ENCODE assay signal across 8 cellular contexts in the genomic region with DNA sequence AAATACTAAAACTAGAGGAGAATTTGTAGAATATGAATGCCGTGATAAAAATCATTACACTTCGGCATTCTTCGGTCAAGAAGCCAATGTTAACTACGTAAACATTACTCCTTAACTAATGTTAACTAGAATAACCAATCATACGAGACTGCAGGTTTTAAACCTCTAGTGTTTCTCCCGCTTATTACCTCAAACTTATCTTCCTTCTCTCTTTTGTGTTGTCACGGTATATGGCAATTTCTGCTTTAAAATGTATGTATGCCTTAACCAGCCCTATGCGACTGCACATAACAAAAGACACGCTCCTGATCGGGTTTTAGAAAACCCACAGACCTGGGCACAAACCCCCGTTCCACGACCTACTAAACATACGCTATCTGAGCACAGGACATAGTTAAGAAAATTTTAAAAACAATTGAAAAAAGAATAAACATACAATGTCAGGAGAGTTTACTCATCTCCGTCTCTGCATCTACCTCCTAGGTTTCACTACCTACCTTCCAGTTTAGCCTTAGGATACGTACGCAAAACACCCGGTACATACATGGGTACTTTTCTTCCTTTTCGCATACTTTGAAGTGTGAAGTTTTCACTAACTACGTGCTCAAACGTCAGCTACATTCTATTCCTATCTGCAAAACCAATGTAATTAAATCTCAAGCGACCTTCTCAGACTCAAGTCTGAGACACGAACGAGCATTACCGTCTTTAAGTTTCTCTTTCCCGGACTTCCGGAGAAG. TPM values are rescaled to one million over a fixed set of nuclear protein-coding genes. Genes with fewer than 3 reads are reported as not detected.
DNase-seq lines count a peak whose midpoint lies in the region; ATAC-seq, FAIRE-seq and TF ChIP-seq lines count a peak whose summit lies in the region.

No MANE protein-coding gene starts in this region.

- H3K4me1 ChIP-seq in HUES64 (ENCODE audit: insufficient read depth, low read length) = peaks cover 24% of the 10 kb centered on the region

- H3K27me3 Mint-ChIP-seq in activated CD4-positive, alpha-beta memory T cell treated with anti-CD3 and anti-CD28 coated beads, Interleukin-2, amount 10 ng/mL, durations not matched to agents 7 days and 5 days = peaks cover 3% of the 10 kb centered on the region
- H3K27me3 Mint-ChIP-seq in glutamatergic neuron (ENCODE audit: unreplicated experiment) = peaks cover 8% of the 10 kb centered on the region

- no peaks in the 10 kb centered on the region for H3K27me3 ChIP-seq in HUES64 (ENCODE audit: insufficient read depth, low read length)

- H3K4me3 Mint-ChIP-seq in activated CD4-positive, alpha-beta memory T cell treated with anti-CD3 and anti-CD28 coated beads, Interleukin-2, amount 10 ng/mL, durations not matched to agents 7 days and 5 days = peak overlapping the region; percentile 93
- peak overlapping the region; percentile 96 for H3K4me3 Mint-ChIP-seq in glutamatergic neuron (ENCODE audit: unreplicated experiment)

- no peak for DNase-seq in activated CD4-positive, alpha-beta memory T cell treated with anti-CD3 and anti-CD28 coated beads, Interleukin-2, amount 10 ng/mL, durations not matched to agents 7 days and 5 days
- no peak for DNase-seq in glutamatergic neuron
- DNase-seq in KG1 (lab: John Stamatoyannopoulos, UW) = no peak

- H3K27ac ChIP-seq in HUES64 (ENCODE audit: low read depth, low read length) (peak overlapping the region; percentile 91), skin epidermis (peak overlapping the region; percentile 78 to 100 (median 99))

- no peak for TF ChIP-seq CTCF in glutamatergic neuron (IDR thresholded peaks at IDR 0.05; ENCODE audit: partially characterized antibody, unreplicated experiment)

- H3K4me3 ChIP-seq in HUES64 (ENCODE audit: low read length) = peak overlapping the region; percentile 82
- H3K4me3 ChIP-seq in skin epidermis = peak overlapping the region; percentile 55 to 99 (median 77)

- ATAC-seq in GM18867 (IDR thresholded peaks at IDR 0.05; ENCODE audit: unreplicated experiment) (no peak), HG03159 (IDR thresholded peaks at IDR 0.05; ENCODE audit: unreplicated experiment) (no peak)

- H3K9me3 Mint-ChIP-seq in activated CD4-positive, alpha-beta memory T cell treated with anti-CD3 and anti-CD28 coated beads, Interleukin-2, amount 10 ng/mL, durations not matched to agents 7 days and 5 days = no peaks in the 10 kb centered on the region
- H3K9me3 Mint-ChIP-seq in glutamatergic neuron (ENCODE audit: unreplicated experiment) = peaks cover 4% of the 10 kb centered on the region

- POLR2A ChIA-PET in activated CD4-positive, alpha-beta memory T cell treated with anti-CD3 and anti-CD28 coated beads, Interleukin-2, amount 10 ng/mL, durations not matched to agents 7 days and 5 days (lab: Charles Lee) = interaction anchor here (0.7 to 5.4 kb wide), 18 partner anchors 9 to 1423 kb away, joined by 3 to 132 read pairs (median 11); partner anchors contain the start of genes CEP57L1, MICAL1, PPIL6 and SEC63

- H3K27ac Mint-ChIP-seq in activated CD4-positive, alpha-beta memory T cell treated with anti-CD3 and anti-CD28 coated beads, Interleukin-2, amount 10 ng/mL, durations not matched to agents 7 days and 5 days = peak overlapping the region; percentile 98
- H3K27ac Mint-ChIP-seq in glutamatergic neuron (ENCODE audit: unreplicated experiment) = peak overlapping the region; percentile 86

- peak overlapping the region; percentile 99 for H3K9ac ChIP-seq in HUES64 (ENCODE audit: low read depth, low read length)

- WGBS in HUES64 = under 1% methylated on average over 25 of the region's 26 CpGs

- FAIRE-seq in G401.6 (lab: Jason Lieb, UNC) = peak; percentile 31

- CTCF ChIA-PET in activated CD4-positive, alpha-beta memory T cell treated with anti-CD3 and anti-CD28 coated beads, Interleukin-2, amount 10 ng/mL, durations not matched to agents 7 days and 5 days (lab: Charles Lee) = interaction anchor here (0.5 to 6.0 kb wide), 5 partner anchors 8 to 516 kb away, joined by 3 to 96 read pairs (median 26); no protein-coding TSS in a partner anchor

- peaks cover 45% of the 10 kb centered on the region for H3K4me1 Mint-ChIP-seq in activated CD4-positive, alpha-beta memory T cell treated with anti-CD3 and anti-CD28 coated beads, Interleukin-2, amount 10 ng/mL, durations not matched to agents 7 days and 5 days
- peaks cover 15% of the 10 kb centered on the region for H3K4me1 Mint-ChIP-seq in glutamatergic neuron (ENCODE audit: low read depth, unreplicated experiment)

- H3K9me3 ChIP-seq in HUES64 (ENCODE audit: insufficient read depth, low read depth, low read length) = no peaks in the 10 kb centered on the region

- peaks cover 50% of the 10 kb centered on the region for H3K36me3 Mint-ChIP-seq in activated CD4-positive, alpha-beta memory T cell treated with anti-CD3 and anti-CD28 coated beads, Interleukin-2, amount 10 ng/mL, durations not matched to agents 7 days and 5 days (ENCODE audit: low read depth)
- peaks cover 1% of the 10 kb centered on the region for H3K36me3 Mint-ChIP-seq in glutamatergic neuron (ENCODE audit: unreplicated experiment)

- peaks cover 33% of the 10 kb centered on the region for H3K36me3 ChIP-seq in HUES64 (ENCODE audit: insufficient read depth, low read length)

RNA-seq across cellular contexts. Expression of gene CD164, which starts 1.1 kb away (rescaled TPM):
- 76.8 TPM for polyA plus RNA-seq in HUES64 (2013, experiment 1 of 2)
- 77.4 TPM for polyA plus RNA-seq in HUES64 (2013, experiment 2 of 2)
- 100 to 1,000 TPM; 354 to 370 TPM for total RNA-seq in activated CD4-positive, alpha-beta memory T cell treated with anti-CD3 and anti-CD28 coated beads, Interleukin-2, amount 10 ng/mL, durations not matched to agents 7 days and 5 days
- total RNA-seq in glutamatergic neuron (ENCODE audit: unreplicated experiment) = 45.5 TPM

RNA-seq across cellular contexts. Expression of gene PPIL6, which starts 59.3 kb away (rescaled TPM):
- 0.65 TPM for polyA plus RNA-seq in HUES64 (2013, experiment 1 of 2)
- 1.6 TPM for polyA plus RNA-seq in HUES64 (2013, experiment 2 of 2)
- total RNA-seq in activated CD4-positive, alpha-beta memory T cell treated with anti-CD3 and anti-CD28 coated beads, Interleukin-2, amount 10 ng/mL, durations not matched to agents 7 days and 5 days = not detected
- total RNA-seq in glutamatergic neuron (ENCODE audit: unreplicated experiment) = 0.83 TPM

RNA-seq across cellular contexts. Expression of gene SMPD2, which starts 59.3 kb away (rescaled TPM):
- 7.9 TPM for polyA plus RNA-seq in HUES64 (2013, experiment 1 of 2)
- polyA plus RNA-seq in HUES64 (2013, experiment 2 of 2) = 8.2 TPM
- total RNA-seq in activated CD4-positive, alpha-beta memory T cell treated with anti-CD3 and anti-CD28 coated beads, Interleukin-2, amount 10 ng/mL, durations not matched to agents 7 days and 5 days = 10 to 100 TPM; 15.9 to 16.9 TPM
- 6.4 TPM for total RNA-seq in glutamatergic neuron (ENCODE audit: unreplicated experiment)
